In the genomic region with DNA sequence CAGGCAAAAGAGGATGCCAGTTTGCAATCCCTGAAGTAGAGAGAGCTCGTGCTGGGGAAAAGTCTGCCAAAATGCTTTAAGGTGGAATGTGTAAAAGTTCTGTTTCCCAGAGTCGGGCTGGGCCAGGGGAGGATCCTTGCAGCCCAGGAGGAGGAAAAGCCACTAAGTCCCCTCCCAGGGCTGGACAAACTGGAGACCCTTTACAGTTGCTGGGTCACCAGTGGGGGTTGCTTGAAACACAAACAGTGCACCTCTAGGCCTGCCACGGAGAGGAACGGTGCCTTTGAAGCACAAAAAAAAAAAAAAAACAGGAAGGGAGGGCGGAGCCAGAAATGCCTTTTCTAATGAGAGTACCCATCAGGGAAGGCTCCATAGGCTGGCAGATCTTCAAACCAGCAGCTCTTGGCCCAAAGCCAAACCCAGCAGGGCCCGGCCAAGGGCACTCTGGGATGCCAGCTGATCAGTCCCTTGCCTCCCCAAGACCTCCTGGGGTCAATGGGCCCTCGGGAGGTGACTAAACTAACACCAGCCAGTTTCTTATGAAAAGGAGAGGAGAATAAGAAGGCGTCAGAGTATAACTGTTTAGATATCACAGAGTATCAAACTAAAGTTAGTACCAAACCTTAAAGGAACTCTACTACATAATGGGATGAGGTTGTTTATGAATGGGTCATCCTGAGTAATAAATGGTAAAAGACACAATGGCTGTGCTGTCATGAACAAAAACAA, we compare ENCODE assay signal across 8 cellular contexts. TPM values are rescaled to one million over a fixed set of nuclear protein-coding genes. Genes with fewer than 3 reads are reported as not detected.
A peak's percentile ranks its signal among the peaks of the same experiment; 100 is the strongest.
DNase-seq lines count a peak whose midpoint lies in the region; ATAC-seq and TF ChIP-seq lines count a peak whose summit lies in the region.

No MANE protein-coding gene starts in this region.

- H3K27me3 Mint-ChIP-seq in IgD-negative memory B cell: peaks cover 2% of the 10 kb centered on the region

- H3K9me3 Mint-ChIP-seq in IgD-negative memory B cell: no peaks in the 10 kb centered on the region

- H3K9me3 ChIP-seq in Peyer's patch: no peaks in the 10 kb centered on the region
- no peaks in the 10 kb centered on the region for H3K9me3 ChIP-seq in adipocyte (ENCODE audit: control insufficient read depth, low read length)
- H3K9me3 ChIP-seq in cardiac muscle cell (ENCODE audit: low read depth): no peaks in the 10 kb centered on the region
- H3K9me3 ChIP-seq in ovary: no peaks in the 10 kb centered on the region

- CTCF ChIA-PET in HEK293T (lab: Yijun Ruan, JAX): no interaction called here

- no peak for TF ChIP-seq CTCF in Peyer's patch (IDR thresholded peaks at IDR 0.05)
- no peak for TF ChIP-seq CTCF in cardiac muscle cell (IDR thresholded peaks at IDR 0.05; ENCODE audit: low read depth, low read length)
- TF ChIP-seq CTCF in ovary (IDR thresholded peaks at IDR 0.05): no peak

- peak overlapping the region; percentile 24 to 47 (median 30) for H3K4me3 ChIP-seq in Peyer's patch
- H3K4me3 ChIP-seq in adipocyte (ENCODE audit: low read length): peak overlapping the region; percentile 80
- no peak overlapping the region for H3K4me3 ChIP-seq in cardiac muscle cell
- H3K4me3 ChIP-seq in ovary: peak overlapping the region; percentile 23

- TF ChIP-seq POLR2A in Peyer's patch (IDR thresholded peaks at IDR 0.05): no peak
- no peak for TF ChIP-seq POLR2A in ovary (IDR thresholded peaks at IDR 0.05)

- DNase-seq in G401 (ENCODE audit: low spot score) (peak; percentile 80), Peyer's patch (peak; percentile 69 to 92 (median 88)), adipocyte (ENCODE audit: low read depth) (peak; percentile 63), cardiac muscle cell (ENCODE audit: low read depth in 1 of 2, low spot score in 1 of 2) (peak; percentile 53 to 66), ovary (peak; percentile 51 to 76 (median 65)), HEK293T (ENCODE audit: extremely low spot score) (no peak)

- ATAC-seq in HG03097 (IDR thresholded peaks at IDR 0.05; ENCODE audit: low FRiP score, unreplicated experiment): no peak

- in situ Hi-C loops in G401 (cut with HindIII; ENCODE audit: low sequenced_read_pairs): no loop called here

- intact Hi-C loops in ovary (cut with DNase I): loop anchor here in 1 of 4 donors (5.0 kb wide), 1 partner anchor 1656 kb away; a partner anchor contains a TSS

- peak overlapping the region; percentile 48 to 77 (median 54) for H3K27ac Mint-ChIP-seq in IgD-negative memory B cell

- peaks cover 3 to 39% (median 12%) of the 10 kb centered on the region in 4 donors for H3K4me1 ChIP-seq in Peyer's patch
- H3K4me1 ChIP-seq in adipocyte (ENCODE audit: control insufficient read depth, insufficient read depth, low read length): peaks cover 48% of the 10 kb centered on the region
- peaks cover 26% of the 10 kb centered on the region for H3K4me1 ChIP-seq in cardiac muscle cell (ENCODE audit: low read depth)
- no peaks in the 10 kb centered on the region for H3K4me1 ChIP-seq in ovary (ENCODE audit: insufficient read depth)

- peaks cover 21 to 29% (median 25%) of the 10 kb centered on the region in 3 donors for H3K4me1 Mint-ChIP-seq in IgD-negative memory B cell

- H3K36me3 Mint-ChIP-seq in IgD-negative memory B cell: no peaks in the 10 kb centered on the region

- H3K36me3 ChIP-seq in Peyer's patch (no peaks in the 10 kb centered on the region), adipocyte (ENCODE audit: control insufficient read depth, insufficient read depth, low read length, severe bottlenecking) (no peaks in the 10 kb centered on the region), cardiac muscle cell (no peaks in the 10 kb centered on the region), ovary (no peaks in the 10 kb centered on the region)

- H3K4me3 Mint-ChIP-seq in IgD-negative memory B cell: peak overlapping the region; percentile 59 to 86 (median 74)

- no peak for TF ChIP-seq EP300 in ovary (IDR thresholded peaks at IDR 0.05)

- peak overlapping the region; percentile 81 to 87 (median 86) for H3K27ac ChIP-seq in Peyer's patch
- peak overlapping the region; percentile 93 for H3K27ac ChIP-seq in cardiac muscle cell
- H3K27ac ChIP-seq in ovary: peak overlapping the region; percentile 12 to 77

- no peaks in the 10 kb centered on the region for H3K27me3 ChIP-seq in Peyer's patch
- no peaks in the 10 kb centered on the region for H3K27me3 ChIP-seq in adipocyte (replicated peaks; ENCODE audit: control insufficient read depth, insufficient read depth, low read length)
- no peaks in the 10 kb centered on the region for H3K27me3 ChIP-seq in cardiac muscle cell
- no peaks in the 10 kb centered on the region for H3K27me3 ChIP-seq in ovary

- 7 to 13% (median 10%) methylated on average over 8 of the region's 8 CpGs for WGBS in ovary, 3 donors

- H3K9ac ChIP-seq in adipocyte (ENCODE audit: low read length): peak overlapping the region; percentile 87

- POLR2A ChIA-PET in HEK293T (lab: Yijun Ruan, JAX): interaction anchor here (1.8 kb wide), 1 partner anchor 10 kb away, joined by 7 read pairs; no protein-coding TSS in a partner anchor

TF ChIP-seq in HEK293T, 16 proteins besides CTCF, POLR2A, EP300 and RAD21:
- TF ChIP-seq LEF1 (IDR thresholded peaks at IDR 0.05; ENCODE audit: borderline replicate concordance) (no peak), ARNT (IDR thresholded peaks at IDR 0.05) (no peak)

RNA-seq across cellular contexts. Expression of a gene that starts 23.7 kb away (rescaled TPM):
- total RNA-seq in G401 (2014; rRNA removed; shearing (Covaris generic)): 59.4 and 61.4 TPM in 2 replicates
- 2,521 TPM for polyA plus RNA-seq in IgD-negative memory B cell
- 1,000 to 10,000 TPM in 3 of 4 donors, 100 to 1,000 TPM in 1; 296 to 1,668 (median 1,428) TPM for total RNA-seq in Peyer's patch
- 164 and 177 TPM in 2 replicates for total RNA-seq in cardiac muscle cell
- polyA plus RNA-seq in cardiac muscle cell: 119 TPM in 2 replicates
- total RNA-seq in ovary: 100 to 1,000 TPM; 269 to 430 (median 310) TPM
- 100 to 1,000 TPM; 511 to 543 TPM for polyA plus RNA-seq in ovary
